Comparison of ENCODE assay signal across 8 cellular contexts in genomic region chr12:38664661-38665269, GRCh38.
DNase-seq lines count a peak whose midpoint lies in the region; ATAC-seq, FAIRE-seq and TF ChIP-seq lines count a peak whose summit lies in the region.

No MANE protein-coding gene starts in this region.

- H3K27ac Mint-ChIP-seq in CD14-positive monocyte = peak overlapping the region in 2 of 7 donors; percentile 20 to 45

- intact Hi-C loops in CD14-positive monocyte (cut with micrococcal nuclease) = no loop called here

- ATAC-seq in GM19463 (IDR thresholded peaks at IDR 0.05; ENCODE audit: unreplicated experiment) = peak; percentile 88

- no peak overlapping the region for H3K27ac ChIP-seq in small intestine (ENCODE audit: low read depth in 1 of 2, low read length in 1 of 2)
- H3K27ac ChIP-seq in Peyer's patch = no peak overlapping the region

- H3K36me3 ChIP-seq in small intestine (ENCODE audit: control insufficient read depth in 2 of 2, insufficient read depth in 2 of 2, low read length in 2 of 2) (no peaks in the 10 kb centered on the region), Peyer's patch (no peaks in the 10 kb centered on the region)

- peaks cover 0 to 2% (median 0%) of the 10 kb centered on the region in 3 donors for H3K27me3 Mint-ChIP-seq in CD14-positive monocyte (ENCODE audit: low read depth in 3 of 3)

- TF ChIP-seq CTCF in CD14-positive monocyte (IDR thresholded peaks at IDR 0.05) = peak; percentile 60
- peak; percentile 44 for TF ChIP-seq CTCF in choroid plexus epithelial cell (conservative IDR thresholded peaks at IDR 0.05; ENCODE audit: low read depth, low read length)
- TF ChIP-seq CTCF in Peyer's patch (IDR thresholded peaks at IDR 0.05) = peak in 3 of 6 experiments; percentile 31 to 38 (median 33)

- DNase-seq in CD14-positive monocyte (ENCODE audit: low spot score) (no peak), HT1080 (ENCODE audit: low read depth) (peak; percentile 26), choroid plexus epithelial cell (ENCODE audit: low read depth) (peak; percentile 16), small intestine (peak; percentile 1), Peyer's patch (no peak), SKM-1 (lab: John Stamatoyannopoulos, UW; ENCODE audit: unreplicated experiment) (no peak)
- no peak for DNase-seq in stimulated activated CD8-positive, alpha-beta memory T cell treated with anti-CD3 and anti-CD28 coated beads, Interleukin-4, amount 100 ng/mL, for 48 hours

- H3K9me3 ChIP-seq in small intestine (ENCODE audit: control insufficient read depth, low read depth) (no peaks in the 10 kb centered on the region), Peyer's patch (no peaks in the 10 kb centered on the region)

- H3K4me1 ChIP-seq in small intestine (ENCODE audit: control insufficient read depth in 2 of 2, insufficient read depth in 1 of 2, low read depth in 1 of 2, low read length in 1 of 2) (no peaks in the 10 kb centered on the region), Peyer's patch (no peaks in the 10 kb centered on the region)

- H3K27me3 ChIP-seq in small intestine (ENCODE audit: control insufficient read depth in 2 of 2, insufficient read depth in 2 of 2, low read length in 2 of 2) = no peaks in the 10 kb centered on the region
- H3K27me3 ChIP-seq in Peyer's patch = no peaks in the 10 kb centered on the region

- no peak for TF ChIP-seq POLR2A in Peyer's patch (IDR thresholded peaks at IDR 0.05)

- H3K36me3 Mint-ChIP-seq in CD14-positive monocyte = peaks cover 34 to 51% of the 10 kb centered on the region in 2 donors

- peaks cover 12 to 21% (median 15%) of the 10 kb centered on the region in 7 donors for H3K9me3 Mint-ChIP-seq in CD14-positive monocyte

- FAIRE-seq in small intestine (lab: Jason Lieb, UNC) = no peak

- no peak overlapping the region for H3K4me3 Mint-ChIP-seq in CD14-positive monocyte

- H3K4me1 Mint-ChIP-seq in CD14-positive monocyte = peaks cover 20% of the 10 kb centered on the region

- H3K4me3 ChIP-seq in choroid plexus epithelial cell (ENCODE audit: low read depth, low read length) (no peak overlapping the region), small intestine (ENCODE audit: low read depth in 1 of 2, low read length in 2 of 2) (no peak overlapping the region), Peyer's patch (no peak overlapping the region)

Comparison
In these comparisons a context has a peak if more than half of its experiments do, and no peak if none do; other contexts are left out.
1. DNase-seq: peak in HT1080 (single experiment), choroid plexus epithelial cell (single experiment) and small intestine (single experiment); none in CD14-positive monocyte (single experiment), Peyer's patch (0 of 3), stimulated activated CD8-positive, alpha-beta memory T cell treated with anti-CD3 and anti-CD28 coated beads, Interleukin-4, amount 100 ng/mL, for 48 hours (single experiment) and SKM-1 (single experiment).